In genomic region chr5:142358121-142358520, GRCh38 we compare ENCODE assay signal across 1 cellular context.
TF ChIP-seq lines count a peak whose summit lies in the region.

No MANE protein-coding gene starts in this region.

TF ChIP-seq in GM23338, 12 proteins besides CTCF, POLR2A, EP300 and RAD21 (continued from another document):
- TF ChIP-seq ZNF462 (CRISPR knock-in tag; IDR thresholded peaks at IDR 0.05) (no peak), POLR2AphosphoS5 (IDR thresholded peaks at IDR 0.05; ENCODE audit: low read depth) (no peak), STAT1 (IDR thresholded peaks at IDR 0.05; ENCODE audit: unreplicated experiment) (no peak)
